ENCODE assay signal across 16 cellular contexts in the genomic region with DNA sequence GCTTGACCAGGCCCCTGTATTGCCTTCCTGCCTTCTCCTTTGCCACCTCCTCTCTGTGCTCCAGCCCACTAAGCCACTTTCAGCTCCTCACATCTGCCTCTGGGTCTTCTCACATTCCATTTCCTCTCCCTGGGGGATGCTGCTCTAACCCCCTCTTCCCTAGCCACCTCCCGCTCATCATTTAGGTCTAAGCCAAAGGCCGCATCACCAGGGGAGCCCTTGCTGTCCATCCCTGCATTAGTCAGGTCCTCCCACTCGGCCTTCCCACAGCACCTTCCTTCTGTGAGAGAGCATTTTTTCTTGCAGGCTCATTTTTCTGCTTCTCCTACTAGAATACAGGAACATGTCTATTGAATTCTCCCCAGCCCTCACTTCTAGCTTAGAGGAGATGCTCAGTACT.
"Had no signal": no experiment of that assay in that cellular context is flagged by ENCODE, and none has a peak within 500 bp of the region (broad histone marks: within the 10 kb centered on the region; RNA-seq: fewer than 3 reads in every experiment).

No MANE protein-coding gene starts in this region.

- H3K4me1 Mint-ChIP-seq: immature natural killer cell had no signal

- H3K4me3 Mint-ChIP-seq: immature natural killer cell; natural killer cell treated with Interleukin-12 subunit alpha and Interleukin-12 subunit beta and Interleukin-15 and Interleukin-18, amount 100 ng/mL, for 72 hours; T-helper 2 cell treated with Interferon-gamma antibody and Interleukin-4, amounts not matched to agents 5 μg/mL and 100 μg/mL, for 36 hours had no signal

- ATAC-seq: activated CD4-positive, CD25-positive, alpha-beta regulatory T cell treated with anti-CD3 and anti-CD28 coated beads, Interleukin-2, amount 50 U/mL, for 24 hours; natural killer cell treated with Interleukin-12 subunit alpha and Interleukin-12 subunit beta and Interleukin-15 and Interleukin-18, amount 100 ng/mL, for 72 hours; sciatic nerve had no signal

- H3K36me3 Mint-ChIP-seq: immature natural killer cell; natural killer cell treated with Interleukin-12 subunit alpha and Interleukin-12 subunit beta and Interleukin-15 and Interleukin-18, amount 100 ng/mL, for 72 hours had no signal

- H3K4me3 ChIP-seq: breast epithelium, heart left ventricle, ovary, stomach, thoracic aorta had no signal

- H3K36me3 ChIP-seq: breast epithelium, heart left ventricle, ovary, stomach, thoracic aorta had no signal

- H3K9me3 Mint-ChIP-seq: immature natural killer cell; natural killer cell treated with Interleukin-12 subunit alpha and Interleukin-12 subunit beta and Interleukin-15 and Interleukin-18, amount 100 ng/mL, for 72 hours; T-helper 2 cell treated with Interferon-gamma antibody and Interleukin-4, amounts not matched to agents 5 μg/mL and 100 μg/mL, for 36 hours had no signal

- H3K27ac ChIP-seq: breast epithelium, heart left ventricle, ovary, stomach, thoracic aorta had no signal

- H3K4me1 ChIP-seq: breast epithelium, stomach had no signal

- H3K27ac Mint-ChIP-seq: T-helper 2 cell treated with Interferon-gamma antibody and Interleukin-4, amounts not matched to agents 5 μg/mL and 100 μg/mL, for 36 hours had no signal

- DNase-seq: activated CD4-positive, alpha-beta T cell treated with anti-CD3 and anti-CD28 coated beads, Interleukin-2, amount 50 U/mL, for 1 hour; activated naive CD4-positive, alpha-beta T cell; aorta; cerebellar nuclear complex; effector CD8-positive, alpha-beta T cell; heart left ventricle; immature natural killer cell; ovary; stimulated activated CD4-positive, alpha-beta T cell treated with anti-CD3 and anti-CD28 coated beads, Interleukin-1b, Interleukin-23, amount 100 ng/mL, for 48 hours; stomach had no signal

- H3K9me3 ChIP-seq: breast epithelium, heart left ventricle, ovary, stomach, thoracic aorta had no signal

- H3K27me3 ChIP-seq: breast epithelium, heart left ventricle, ovary, stomach had no signal
